In genomic region chr5:103562084-103562452, GRCh38 we compare ENCODE assay signal across 8 cellular contexts. TPM values are rescaled to one million over a fixed set of nuclear protein-coding genes. Genes with fewer than 3 reads are reported as not detected.
DNase-seq lines count a peak whose midpoint lies in the region; ATAC-seq and TF ChIP-seq lines count a peak whose summit lies in the region.

No MANE protein-coding gene starts in this region.

- peak overlapping the region in 1 of 3 donors; percentile 76 for H3K27ac Mint-ChIP-seq in IgD-negative memory B cell
- peak overlapping the region in 8 of 9 donors; percentile 72 to 93 (median 86) for H3K27ac Mint-ChIP-seq in naive thymus-derived CD4-positive, alpha-beta T cell

- POLR2A ChIA-PET in naive thymus-derived CD4-positive, alpha-beta T cell (lab: Charles Lee) = interaction anchor here (0.6 to 2.2 kb wide), 3 partner anchors 274 to 442 kb away, joined by 4 to 5 read pairs (median 4); partner anchors contain the start of genes GIN1, MACIR and PPIP5K2

- H3K4me3 Mint-ChIP-seq in IgD-negative memory B cell = peak overlapping the region; percentile 87 to 90 (median 89)
- H3K4me3 Mint-ChIP-seq in naive thymus-derived CD4-positive, alpha-beta T cell = peak overlapping the region; percentile 88 to 98 (median 92)

- in situ Hi-C loops in KBM-7 (cut with MboI; ENCODE audit: low pct_unique_long_range_greater_than_20kb, low sequenced_read_pairs) = no loop called here

- H3K36me3 ChIP-seq in naive thymus-derived CD4-positive, alpha-beta T cell (ENCODE audit: control insufficient read depth in 2 of 3, insufficient read depth in 3 of 3, low read length in 3 of 3) = no peaks in the 10 kb centered on the region

- peak overlapping the region; percentile 63 to 97 (median 85) for H3K27ac ChIP-seq in dorsolateral prefrontal cortex
- peak overlapping the region; percentile 65 for H3K27ac ChIP-seq in naive thymus-derived CD4-positive, alpha-beta T cell (ENCODE audit: low read depth, low read length)

- DNase-seq in COLO668 (lab: John Stamatoyannopoulos, UW; ENCODE audit: unreplicated experiment) (peak; percentile 18), dorsolateral prefrontal cortex (peak in 1 of 10 donors; percentile 19), KBM-7 (no peak), epidermal melanocyte (ENCODE audit: insufficient read length, low spot score) (no peak), NCI-H526 (lab: John Stamatoyannopoulos, UW) (no peak)
- no peak for DNase-seq in naive thymus-derived CD4-positive, alpha-beta T cell

- H3K27me3 Mint-ChIP-seq in IgD-negative memory B cell = peaks cover 5% of the 10 kb centered on the region
- H3K27me3 Mint-ChIP-seq in naive thymus-derived CD4-positive, alpha-beta T cell = peaks cover 0 to 5% (median 0%) of the 10 kb centered on the region in 5 donors

- H3K4me3 ChIP-seq in dorsolateral prefrontal cortex = peak overlapping the region; percentile 61 to 91 (median 77)
- peak overlapping the region; percentile 66 for H3K4me3 ChIP-seq in naive thymus-derived CD4-positive, alpha-beta T cell (ENCODE audit: low read length)

- peak; percentile 51 for ATAC-seq in GM21526 (IDR thresholded peaks at IDR 0.05; ENCODE audit: low FRiP score, unreplicated experiment)
- peak; percentile 56 for ATAC-seq in naive thymus-derived CD4-positive, alpha-beta T cell

- H3K4me1 Mint-ChIP-seq in IgD-negative memory B cell = peaks cover 5 to 13% (median 11%) of the 10 kb centered on the region in 3 donors
- H3K4me1 Mint-ChIP-seq in naive thymus-derived CD4-positive, alpha-beta T cell = peaks cover 9 to 43% (median 20%) of the 10 kb centered on the region in 7 donors

- no peaks in the 10 kb centered on the region for H3K9me3 ChIP-seq in naive thymus-derived CD4-positive, alpha-beta T cell (ENCODE audit: control insufficient read depth in 2 of 3, low read length in 3 of 3)

- no peaks in the 10 kb centered on the region for H3K9me3 Mint-ChIP-seq in IgD-negative memory B cell
- H3K9me3 Mint-ChIP-seq in naive thymus-derived CD4-positive, alpha-beta T cell = no peaks in the 10 kb centered on the region

- no peak for TF ChIP-seq CTCF in dorsolateral prefrontal cortex (IDR thresholded peaks at IDR 0.05 in 54 of 56, conservative IDR thresholded peaks at IDR 0.05 in 2 of 56; ENCODE audit: low read depth in 1 of 56, partially characterized antibody in 56 of 56)

- H3K4me1 ChIP-seq in naive thymus-derived CD4-positive, alpha-beta T cell (ENCODE audit: control insufficient read depth in 2 of 2, insufficient read depth in 2 of 2, low read length in 2 of 2) = no peaks in the 10 kb centered on the region

- no peaks in the 10 kb centered on the region for H3K36me3 Mint-ChIP-seq in IgD-negative memory B cell
- no peaks in the 10 kb centered on the region for H3K36me3 Mint-ChIP-seq in naive thymus-derived CD4-positive, alpha-beta T cell

- intact Hi-C loops in dorsolateral prefrontal cortex (cut with DNase I) = no loop called here
- intact Hi-C loops in naive thymus-derived CD4-positive, alpha-beta T cell (cut with micrococcal nuclease) = loop anchor here in 1 of 2 donors (1.0 kb wide), 2 partner anchors 304 to 442 kb away; partner anchors contain the start of genes GIN1, MACIR and PPIP5K2

- CTCF ChIA-PET in naive thymus-derived CD4-positive, alpha-beta T cell (lab: Charles Lee) = no interaction called here

- no peaks in the 10 kb centered on the region for H3K27me3 ChIP-seq in dorsolateral prefrontal cortex
- H3K27me3 ChIP-seq in naive thymus-derived CD4-positive, alpha-beta T cell (ENCODE audit: control insufficient read depth in 2 of 2, insufficient read depth in 2 of 2, low read length in 2 of 2) = no peaks in the 10 kb centered on the region

RNA-seq across cellular contexts. Expression of gene NUDT12, which starts 0.5 kb away (rescaled TPM):
- polyA plus RNA-seq in IgD-negative memory B cell = 0.48 TPM
- 10 to 100 TPM in 117 of 120 experiments, 1 to 10 TPM in 3; 4.2 to 29.6 (median 15.9) TPM for total RNA-seq in dorsolateral prefrontal cortex
- total RNA-seq in naive thymus-derived CD4-positive, alpha-beta T cell = 1 to 10 TPM in 4 of 5 experiments, under 1 TPM in 1; 0.75 to 4.7 (median 1.7) TPM
- 1 to 10 TPM in 1 of 2 donors, under 1 TPM in 1; 0.92 to 1.2 TPM for polyA plus RNA-seq in naive thymus-derived CD4-positive, alpha-beta T cell
